18 cellular contexts compared by ENCODE assay signal in genomic region chr4:172147702-172148101, GRCh38.
DNase-seq lines count a peak whose midpoint lies in the region; ATAC-seq, FAIRE-seq and TF ChIP-seq lines count a peak whose summit lies in the region.
"Had no signal": no experiment of that assay in that cellular context is flagged by ENCODE, and none has a peak within 500 bp of the region (broad histone marks: within the 10 kb centered on the region; RNA-seq: fewer than 3 reads in every experiment).

No MANE protein-coding gene starts in this region.

- no peaks in the 10 kb centered on the region for H3K4me1 Mint-ChIP-seq in GM23338
- H3K4me1 Mint-ChIP-seq: T-cell had no signal

- POLR2A ChIA-PET in A549 (lab: Yijun Ruan, JAX): no interaction called here

- H3K4me3 Mint-ChIP-seq in GM23338: no peak overlapping the region
- H3K4me3 Mint-ChIP-seq: activated naive CD4-positive, alpha-beta T cell treated with anti-CD3 and anti-CD28 coated beads for 36 hours; neural crest cell; T-cell had no signal

- TF ChIP-seq EP300 in A549 (IDR thresholded peaks at IDR 0.05) (no peak), stomach (IDR thresholded peaks at IDR 0.05) (no peak)

- no peaks in the 10 kb centered on the region for H3K9me3 ChIP-seq in A549
- H3K9me3 ChIP-seq in heart right ventricle: no peaks in the 10 kb centered on the region
- no peaks in the 10 kb centered on the region for H3K9me3 ChIP-seq in stomach
- H3K9me3 ChIP-seq: breast epithelium, transverse colon had no signal

- TF ChIP-seq RAD21 in A549 (conservative IDR thresholded peaks at IDR 0.05 in 1 of 2, IDR thresholded peaks at IDR 0.05 in 1 of 2): peak; percentile 31 to 48; a peak in 3 of 5 replicates

- H3K4me3 ChIP-seq in A549: no peak overlapping the region
- no peak overlapping the region for H3K4me3 ChIP-seq in GM23338
- H3K4me3 ChIP-seq in heart right ventricle: no peak overlapping the region
- no peak overlapping the region for H3K4me3 ChIP-seq in stomach
- H3K4me3 ChIP-seq: breast epithelium, transverse colon had no signal

- H3F3A ChIP-seq in GM23338 (replicated peaks; ENCODE audit: low read depth): no peaks in the 10 kb centered on the region

- H3K9me2 ChIP-seq in GM23338 (ENCODE audit: insufficient read depth): no peaks in the 10 kb centered on the region

- H3K79me2 ChIP-seq in GM23338 (replicated peaks; ENCODE audit: insufficient read depth): no peaks in the 10 kb centered on the region

- CTCF ChIA-PET in A549 (lab: Yijun Ruan, JAX): interaction anchor here (0.8 to 1.7 kb wide), 2 partner anchors 16 to 961 kb away, joined by 3 read pairs; no protein-coding TSS in a partner anchor

- no peaks in the 10 kb centered on the region for H3K9me3 Mint-ChIP-seq in GM23338
- H3K9me3 Mint-ChIP-seq: neural crest cell had no signal

- intact Hi-C loops in heart right ventricle (cut with DNase I): no loop called here
- intact Hi-C loops in stomach (cut with DNase I; ENCODE audit: low total_unique reads): no loop called here

- TF ChIP-seq POLR2A in A549 (IDR thresholded peaks at IDR 0.05; ENCODE audit: low read length): no peak
- TF ChIP-seq POLR2A in stomach (IDR thresholded peaks at IDR 0.05): no peak

- DNase-seq in A549 (ENCODE audit: low read depth in 1 of 2, low spot score in 1 of 2): peak in 1 of 2 experiments; percentile 3
- peak; percentile 3 for DNase-seq in GM23338 (ENCODE audit: low spot score)
- DNase-seq in RKO (ENCODE audit: low spot score): peak; percentile 25
- DNase-seq in fibroblast of gingiva (ENCODE audit: low read depth): peak; percentile 11
- DNase-seq in stimulated activated CD4-positive, alpha-beta T cell treated with anti-CD3 and anti-CD28 coated beads, Interleukin-15, amount 100 ng/mL, for 24 hours: no peak
- no peak for DNase-seq in heart right ventricle
- no peak for DNase-seq in stomach
- no peak for DNase-seq in cerebellar nuclear complex (lab: John Stamatoyannopoulos, UW)
- DNase-seq: activated CD8-positive, alpha-beta memory T cell treated with anti-CD3 and anti-CD28 coated beads, Interleukin-2, amount 50 U/mL, for 4 hours; activated naive CD4-positive, alpha-beta T cell treated with anti-CD3 and anti-CD28 coated beads for 36 hours; mesenchymal stem cell; MM.1S; T-cell; transverse colon had no signal

- H3K36me3 Mint-ChIP-seq in GM23338 (ENCODE audit: low read depth): no peaks in the 10 kb centered on the region
- H3K36me3 Mint-ChIP-seq: T-cell had no signal

- 7% methylated on average over 2 of the region's 2 CpGs for WGBS in A549 (ENCODE audit: missing lambda C conversion rate)
- WGBS in heart right ventricle, 2 donors: 43 to 58% methylated on average over 2 of the region's 2 CpGs
- WGBS in stomach, 5 donors: 11 to 21% (median 20%) methylated on average over 2 of the region's 2 CpGs

- H3K27ac ChIP-seq in A549: no peak overlapping the region
- H3K27ac ChIP-seq in GM23338 (ENCODE audit: low read depth): no peak overlapping the region
- H3K27ac ChIP-seq in heart right ventricle: no peak overlapping the region
- H3K27ac ChIP-seq in stomach: no peak overlapping the region
- H3K27ac ChIP-seq: breast epithelium, transverse colon had no signal

- no peak for FAIRE-seq in A549 (lab: Jason Lieb, UNC)

- H3K36me3 ChIP-seq in GM23338 (ENCODE audit: insufficient read depth) (no peaks in the 10 kb centered on the region), heart right ventricle (no peaks in the 10 kb centered on the region), stomach (no peaks in the 10 kb centered on the region)
- H3K36me3 ChIP-seq: breast epithelium, transverse colon had no signal

- H2AFZ ChIP-seq in GM23338: no peak overlapping the region

- no peaks in the 10 kb centered on the region for H4K20me1 ChIP-seq in GM23338 (replicated peaks; ENCODE audit: insufficient read depth)

- ATAC-seq in A549 (no peak), GM23338 (no peak), heart right ventricle (no peak)
- ATAC-seq: activated CD4-positive, CD25-positive, alpha-beta regulatory T cell treated with anti-CD3 and anti-CD28 coated beads, Interleukin-2, amount 50 U/mL, for 24 hours; sciatic nerve; T-cell had no signal

- H3K4me2 ChIP-seq in A549: peak overlapping the region; percentile 33; the same call in 2 of the 3 replicates
- H3K4me2 ChIP-seq in GM23338: no peak overlapping the region

- H3K4me1 ChIP-seq in A549 (peaks cover 13% of the 10 kb centered on the region), GM23338 (ENCODE audit: insufficient read depth) (no peaks in the 10 kb centered on the region), heart right ventricle (peaks cover 0 to 4% (median 0%) of the 10 kb centered on the region in 9 donors), stomach (no peaks in the 10 kb centered on the region)
- H3K4me1 ChIP-seq: breast epithelium, transverse colon had no signal

- H3K27me3 ChIP-seq in GM23338 (ENCODE audit: insufficient read depth): no peaks in the 10 kb centered on the region
- no peaks in the 10 kb centered on the region for H3K27me3 ChIP-seq in heart right ventricle
- H3K27me3 ChIP-seq in stomach: no peaks in the 10 kb centered on the region
- H3K27me3 ChIP-seq: breast epithelium, transverse colon had no signal

- TF ChIP-seq CTCF in A549 (IDR thresholded peaks at IDR 0.05) (peak; percentile 15; the same call in 1 of the 3 replicates), GM23338 (conservative IDR thresholded peaks at IDR 0.05; ENCODE audit: low read depth in 2 of 2) (no peak; a peak in 1 of 4 replicates), heart right ventricle (IDR thresholded peaks at IDR 0.05) (no peak), stomach (IDR thresholded peaks at IDR 0.05) (no peak)

- H3K27me3 Mint-ChIP-seq in GM23338 (ENCODE audit: insufficient read depth, low read depth, poor library complexity): no peaks in the 10 kb centered on the region
- H3K27me3 Mint-ChIP-seq: T-cell had no signal

- no peak overlapping the region for H3K27ac Mint-ChIP-seq in GM23338
- H3K27ac Mint-ChIP-seq: activated naive CD4-positive, alpha-beta T cell treated with anti-CD3 and anti-CD28 coated beads for 36 hours; T-cell had no signal

TF ChIP-seq in A549, 52 proteins besides CTCF, POLR2A, EP300 and RAD21 (continues in another document):
- TF ChIP-seq HEYL (CRISPR knock-in tag; IDR thresholded peaks at IDR 0.05) (no peak), JUN (IDR thresholded peaks at IDR 0.05) (no peak), ATOH8 (CRISPR knock-in tag; IDR thresholded peaks at IDR 0.05; ENCODE audit: low read depth) (no peak), PBX3 (IDR thresholded peaks at IDR 0.05) (no peak), HOXB13 (CRISPR knock-in tag; IDR thresholded peaks at IDR 0.05; ENCODE audit: low read depth) (no peak)

TF ChIP-seq in GM23338, 12 proteins besides CTCF, POLR2A, EP300 and RAD21 (continues in another document):
- TF ChIP-seq STAT1 (IDR thresholded peaks at IDR 0.05; ENCODE audit: unreplicated experiment) (no peak), EZH2phosphoT487 (IDR thresholded peaks at IDR 0.05; ENCODE audit: unreplicated experiment) (no peak), NANOG (IDR thresholded peaks at IDR 0.05; ENCODE audit: borderline replicate concordance) (no peak), ZNF114 (CRISPR knock-in tag; IDR thresholded peaks at IDR 0.05) (no peak)

Comparison
In these comparisons a context has a peak if more than half of its experiments do, and no peak if none do; other contexts are left out.
1. DNase-seq: peak in GM23338 (single experiment), RKO (single experiment) and fibroblast of gingiva (single experiment); none in stimulated activated CD4-positive, alpha-beta T cell treated with anti-CD3 and anti-CD28 coated beads, Interleukin-15, amount 100 ng/mL, for 24 hours (single experiment), heart right ventricle (0 of 2), stomach (single experiment) and cerebellar nuclear complex (0 of 2).